ENCODE assay signal across 8 cellular contexts in the genomic region with DNA sequence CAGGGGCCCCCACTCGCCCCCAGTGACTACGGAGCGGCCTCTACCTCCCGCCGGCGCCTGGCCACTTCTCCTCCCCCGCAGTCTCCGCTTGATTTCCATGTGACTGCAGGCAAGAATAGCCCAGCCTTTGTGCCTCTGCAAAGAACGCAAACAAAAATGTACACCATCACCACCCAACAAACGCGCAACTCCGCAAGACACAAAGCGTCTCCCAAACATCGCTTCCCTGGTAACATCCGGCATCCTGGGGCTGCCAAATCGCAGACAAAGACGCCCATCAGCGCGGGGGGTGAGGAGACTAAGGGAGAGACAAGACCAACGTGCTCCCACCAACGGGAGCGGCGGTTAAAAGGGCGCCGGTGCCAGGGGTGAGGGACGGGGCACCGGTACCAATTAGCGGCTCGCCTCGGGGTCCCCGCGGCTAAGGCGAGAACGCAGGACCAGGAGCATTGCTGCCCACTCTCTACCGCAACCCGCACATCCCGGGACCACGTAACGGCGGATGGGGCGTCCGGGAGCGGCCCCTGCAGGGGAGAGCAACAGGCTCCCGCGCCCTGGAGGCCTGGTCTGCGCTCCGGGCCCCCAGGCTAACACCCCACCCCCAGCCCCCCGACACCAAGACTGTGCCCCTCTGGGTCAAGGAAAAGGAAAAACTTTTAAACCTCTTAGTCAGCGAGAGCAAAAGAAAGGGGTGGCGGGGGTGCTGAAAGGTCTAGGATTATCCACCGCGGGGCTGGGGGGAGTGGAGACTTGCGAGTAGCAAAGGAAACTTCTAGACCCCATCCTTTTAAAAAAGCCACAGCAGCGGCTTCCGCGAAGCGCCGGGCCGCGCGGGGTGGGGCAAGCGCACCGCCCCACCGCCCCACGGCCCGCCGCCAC. TPM values are rescaled to one million over a fixed set of nuclear protein-coding genes. Genes with fewer than 3 reads are reported as not detected.
DNase-seq lines count a peak whose midpoint lies in the region; TF ChIP-seq lines count a peak whose summit lies in the region.

No MANE protein-coding gene starts in this region.

- TF ChIP-seq POLR2A in sigmoid colon (IDR thresholded peaks at IDR 0.05): peak in 1 of 2 donors; percentile 29

- intact Hi-C loops in sigmoid colon (cut with DNase I): loop anchor here (5.0 kb wide), 1 partner anchor 1044 kb away; no protein-coding TSS in a partner anchor

- no peaks in the 10 kb centered on the region for H3K27me3 ChIP-seq in iPS-15b (ENCODE audit: control insufficient read depth, insufficient read depth, low read length)
- no peaks in the 10 kb centered on the region for H3K27me3 ChIP-seq in sigmoid colon

- TF ChIP-seq CTCF in brain (conservative IDR thresholded peaks at IDR 0.05) (no peak), sigmoid colon (IDR thresholded peaks at IDR 0.05) (peak in 1 of 4 experiments; percentile 21)

- H3K4me3 ChIP-seq in iPS-15b (ENCODE audit: low read depth, low read length) (peak overlapping the region; percentile 85), sigmoid colon (peak overlapping the region; percentile 61 to 75 (median 70))

- peaks cover 55% of the 10 kb centered on the region for H3K4me1 Mint-ChIP-seq in brain

- H3K36me3 ChIP-seq in iPS-15b (ENCODE audit: control insufficient read depth, insufficient read depth, low read length) (no peaks in the 10 kb centered on the region), sigmoid colon (no peaks in the 10 kb centered on the region)

- TF ChIP-seq EP300 in sigmoid colon (IDR thresholded peaks at IDR 0.05): no peak

- DNase-seq in AG20443 (ENCODE audit: low spot score): peak; percentile 58
- peak; percentile 47 to 48 for DNase-seq in NCI-H1930 (lab: John Stamatoyannopoulos, UW)
- peak; percentile 88 for DNase-seq in sigmoid colon
- no peak for DNase-seq in OCI-M2 (lab: John Stamatoyannopoulos, UW; ENCODE audit: unreplicated experiment)
- DNase-seq in mesenteric fat pad (ENCODE audit: low spot score): no peak
- no peak for DNase-seq in stimulated activated CD4-positive, alpha-beta T cell treated with anti-CD3 and anti-CD28 coated beads, Interleukin-4, amount 100 ng/mL, for 24 hours

- H3K9ac ChIP-seq in iPS-15b (ENCODE audit: low read depth, low read length): peak overlapping the region; percentile 73

- H3K9me3 Mint-ChIP-seq in brain: no peaks in the 10 kb centered on the region

- peaks cover 10% of the 10 kb centered on the region for H3K4me1 ChIP-seq in iPS-15b (ENCODE audit: control insufficient read depth, insufficient read depth, low read length)
- H3K4me1 ChIP-seq in sigmoid colon: peaks cover 0 to 69% (median 54%) of the 10 kb centered on the region in 4 donors

- H3K36me3 Mint-ChIP-seq in brain: no peaks in the 10 kb centered on the region

- peaks cover 9% of the 10 kb centered on the region for H3K27me3 Mint-ChIP-seq in brain

- peak overlapping the region; percentile 90 to 97 (median 95) for H3K27ac ChIP-seq in sigmoid colon

- WGBS in sigmoid colon, 2 donors: 3 to 6% methylated on average over 67 of the region's 67 CpGs

- H3K4me3 Mint-ChIP-seq in brain: peak overlapping the region; percentile 95 to 100 (median 97)

- H3K9me3 ChIP-seq in iPS-15b (ENCODE audit: control insufficient read depth, insufficient read depth, low read length) (no peaks in the 10 kb centered on the region), sigmoid colon (no peaks in the 10 kb centered on the region)

- peak overlapping the region; percentile 97 to 99 (median 98) for H3K27ac Mint-ChIP-seq in brain

RNA-seq across cellular contexts. Expression of a gene that starts 0.9 kb away (rescaled TPM):
- 16.9 TPM for polyA plus RNA-seq in brain (ENCODE audit: insufficient read depth, low read depth, low replicate concordance)
- total RNA-seq in sigmoid colon: 10 to 100 TPM; 62.8 to 72.2 (median 65.9) TPM
- polyA plus RNA-seq in sigmoid colon: 1 to 10 TPM; 3.6 to 5.1 (median 4.0) TPM
- 46.0 TPM for total RNA-seq in mesenteric fat pad

Comparison
In these comparisons a context has a peak if more than half of its experiments do, and no peak if none do; other contexts are left out.
1. DNase-seq: peak in AG20443 (single experiment), NCI-H1930 (2 of 2) and sigmoid colon (single experiment); none in OCI-M2 (single experiment), mesenteric fat pad (single experiment) and stimulated activated CD4-positive, alpha-beta T cell treated with anti-CD3 and anti-CD28 coated beads, Interleukin-4, amount 100 ng/mL, for 24 hours (single experiment).